10 cellular contexts compared by ENCODE assay signal in genomic region chr17:27380551-27380950, GRCh38.
DNase-seq lines count a peak whose midpoint lies in the region; ATAC-seq and TF ChIP-seq lines count a peak whose summit lies in the region.
"Had no signal": no experiment of that assay in that cellular context is flagged by ENCODE, and none has a peak within 500 bp of the region (broad histone marks: within the 10 kb centered on the region; RNA-seq: fewer than 3 reads in every experiment).

No MANE protein-coding gene starts in this region.

- H3K18ac ChIP-seq in neuronal stem cell (ENCODE audit: low read length), result peak overlapping the region; percentile 44

- peak overlapping the region; percentile 8 for H2BK15ac ChIP-seq in neuronal stem cell (ENCODE audit: low read length)

- no peaks in the 10 kb centered on the region for H3K27me3 ChIP-seq in neuronal stem cell (ENCODE audit: control insufficient read depth in 3 of 3, insufficient read depth in 3 of 3, low read depth in 1 of 3, low read length in 3 of 3)
- no peaks in the 10 kb centered on the region for H3K27me3 ChIP-seq in tibial nerve

- peak overlapping the region; percentile 25 for H3K27ac Mint-ChIP-seq in dendritic cell treated with granulocyte-macrophage colony-stimulating factor and Interleukin-4, amounts not matched to agents 40 ng/mL and 50 ng/mL, for 4 days
- H3K27ac Mint-ChIP-seq: activated CD8-positive, alpha-beta T cell treated with anti-CD3 and anti-CD28 coated beads, Interleukin-2, amount 10 ng/mL, durations not matched to agents 7 days and 5 days; activated naive CD4-positive, alpha-beta T cell treated with anti-CD3 and anti-CD28 coated beads, Interleukin-2, amount 50 U/mL, for 72 hours had no signal

- H3K4me1 Mint-ChIP-seq in dendritic cell treated with granulocyte-macrophage colony-stimulating factor and Interleukin-4, amounts not matched to agents 40 ng/mL and 50 ng/mL, for 4 days (ENCODE audit: low read depth), result peaks cover 18% of the 10 kb centered on the region

- no peaks in the 10 kb centered on the region for H3K79me1 ChIP-seq in neuronal stem cell (ENCODE audit: low read depth, low read length)

- peaks cover 25% of the 10 kb centered on the region for H3K27me3 Mint-ChIP-seq in dendritic cell treated with granulocyte-macrophage colony-stimulating factor and Interleukin-4, amounts not matched to agents 40 ng/mL and 50 ng/mL, for 4 days

- peak; percentile 7 for ATAC-seq in Right ventricle myocardium superior (ENCODE audit: poor library complexity)
- ATAC-seq in mucosa of descending colon, result no peak
- ATAC-seq in GM21515 (IDR thresholded peaks at IDR 0.05; ENCODE audit: unreplicated experiment), result no peak

- no peaks in the 10 kb centered on the region for H3K36me3 ChIP-seq in neuronal stem cell (replicated peaks in 1 of 2; ENCODE audit: control insufficient read depth in 2 of 2, insufficient read depth in 2 of 2, low read length in 2 of 2)
- H3K36me3 ChIP-seq in tibial nerve, result no peaks in the 10 kb centered on the region
- H3K36me3 ChIP-seq in mucosa of descending colon (ENCODE audit: low read depth), result no peaks in the 10 kb centered on the region

- DNase-seq in Right ventricle myocardium superior, result no peak
- DNase-seq in cardiac septum (ENCODE audit: low spot score), result no peak
- DNase-seq in neuronal stem cell (ENCODE audit: low spot score), result no peak
- no peak for DNase-seq in tibial nerve (ENCODE audit: low spot score in 2 of 2)
- no peak for DNase-seq in mucosa of descending colon
- no peak for DNase-seq in superior temporal gyrus (ENCODE audit: extremely low spot score)

- H3K9ac ChIP-seq in neuronal stem cell (ENCODE audit: low read depth, low read length, poor library complexity), result peak overlapping the region; percentile 38

- H3K9me3 ChIP-seq in neuronal stem cell (replicated peaks in 1 of 2; ENCODE audit: control insufficient read depth in 2 of 2, insufficient read depth in 1 of 2, low read depth in 1 of 2, low read length in 2 of 2) (peaks cover 0 to 1% of the 10 kb centered on the region in 2 donors), tibial nerve (peaks cover 0 to 3% (median 0%) of the 10 kb centered on the region in 4 donors), mucosa of descending colon (peaks cover 4% of the 10 kb centered on the region)

- no peak overlapping the region for H4K8ac ChIP-seq in neuronal stem cell (ENCODE audit: low read depth, low read length)

- peak overlapping the region; percentile 98 for H2BK12ac ChIP-seq in neuronal stem cell (ENCODE audit: low read length)

- no peak overlapping the region for H2BK120ac ChIP-seq in neuronal stem cell (ENCODE audit: low read depth, low read length)

- no peaks in the 10 kb centered on the region for H3K9me3 Mint-ChIP-seq in dendritic cell treated with granulocyte-macrophage colony-stimulating factor and Interleukin-4, amounts not matched to agents 40 ng/mL and 50 ng/mL, for 4 days
- H3K9me3 Mint-ChIP-seq: activated naive CD4-positive, alpha-beta T cell treated with anti-CD3 and anti-CD28 coated beads, Interleukin-2, amount 50 U/mL, for 72 hours had no signal

- intact Hi-C loops in Right ventricle myocardium superior (cut with DNase I) (no loop called here), cardiac septum (cut with DNase I) (loop anchor here (5.0 to 10.0 kb wide), 3 partner anchors 74 to 197 kb away; partner anchors contain the start of genes KSR1 and WSB1), mucosa of descending colon (cut with DNase I, micrococcal nuclease) (loop anchor here in 1 of 2 donors (10.0 kb wide), 1 partner anchor 64 kb away; no protein-coding TSS in a partner anchor)
- intact Hi-C loops in dendritic cell treated with granulocyte-macrophage colony-stimulating factor and Interleukin-4, amounts not matched to agents 40 ng/mL and 50 ng/mL, for 4 days (cut with micrococcal nuclease), result no loop called here

- H3K14ac ChIP-seq in neuronal stem cell (ENCODE audit: low read length), result no peak overlapping the region

- peak overlapping the region; percentile 62 for H2BK5ac ChIP-seq in neuronal stem cell (ENCODE audit: low read length)

- TF ChIP-seq EP300 in tibial nerve (IDR thresholded peaks at IDR 0.05), result no peak

- no peak overlapping the region for H4K91ac ChIP-seq in neuronal stem cell (ENCODE audit: low read depth, low read length, poor library complexity)

- no CpG with 5 or more reads among the region's 10 CpGs for WGBS in neuronal stem cell (ENCODE audit: extremely low coverage in 2 of 2, insufficient read length in 2 of 2, insufficient replicate concordance in 1 of 2), 2 donors
- 58 to 70% methylated on average over 8 to 10 of the region's 10 CpGs for WGBS in tibial nerve, 2 donors

- H3K27ac ChIP-seq in neuronal stem cell (replicated peaks; ENCODE audit: low read length) (peak overlapping the region; percentile 56), tibial nerve (peak overlapping the region in 2 of 4 donors; percentile 58 to 64)

- H3K4me2 ChIP-seq in neuronal stem cell (ENCODE audit: insufficient read depth, low read length, poor library complexity, severe bottlenecking), result no peak overlapping the region

- H2AFZ ChIP-seq in neuronal stem cell (ENCODE audit: low read length), result peak overlapping the region; percentile 88

- no peak for TF ChIP-seq POLR2A in tibial nerve (IDR thresholded peaks at IDR 0.05)

- H3K4me3 ChIP-seq in neuronal stem cell (ENCODE audit: low read length in 2 of 2) (no peak overlapping the region), tibial nerve (peak overlapping the region in 3 of 4 donors; percentile 1 to 44 (median 26)), mucosa of descending colon (no peak overlapping the region)

- TF ChIP-seq CTCF in tibial nerve (IDR thresholded peaks at IDR 0.05) (no peak), mucosa of descending colon (IDR thresholded peaks at IDR 0.05) (no peak)

- no peaks in the 10 kb centered on the region for H3K36me3 Mint-ChIP-seq in dendritic cell treated with granulocyte-macrophage colony-stimulating factor and Interleukin-4, amounts not matched to agents 40 ng/mL and 50 ng/mL, for 4 days (ENCODE audit: low read depth)
- H3K36me3 Mint-ChIP-seq: activated naive CD4-positive, alpha-beta T cell treated with anti-CD3 and anti-CD28 coated beads, Interleukin-2, amount 50 U/mL, for 72 hours had no signal

- H3K23ac ChIP-seq in neuronal stem cell (ENCODE audit: low read depth, low read length, poor library complexity), result peak overlapping the region; percentile 40

- H3K4me3 Mint-ChIP-seq in dendritic cell treated with granulocyte-macrophage colony-stimulating factor and Interleukin-4, amounts not matched to agents 40 ng/mL and 50 ng/mL, for 4 days, result peak overlapping the region; percentile 55
- H3K4me3 Mint-ChIP-seq: activated CD8-positive, alpha-beta T cell treated with anti-CD3 and anti-CD28 coated beads, Interleukin-2, amount 10 ng/mL, durations not matched to agents 7 days and 5 days had no signal

- H3K4me1 ChIP-seq in neuronal stem cell (ENCODE audit: control insufficient read depth in 2 of 2, insufficient read depth in 1 of 2, low read depth in 1 of 2, low read length in 2 of 2) (peaks cover 9 to 19% of the 10 kb centered on the region in 2 donors), tibial nerve (peaks cover 0 to 20% (median 14%) of the 10 kb centered on the region in 4 donors), mucosa of descending colon (ENCODE audit: low read depth) (peaks cover 9% of the 10 kb centered on the region)

- H3K4ac ChIP-seq in neuronal stem cell (ENCODE audit: low read length), result no peak overlapping the region

- peak overlapping the region; percentile 20 for H2AK5ac ChIP-seq in neuronal stem cell (ENCODE audit: low read depth, low read length)

Comparison
In these comparisons a context has a peak if more than half of its experiments do, and no peak if none do; other contexts are left out.
1. H3K4me3 ChIP-seq: peak in tibial nerve (3 of 4); none in neuronal stem cell (0 of 2) and mucosa of descending colon (single experiment).